In genomic region chr2:21175895-21176646, GRCh38 we compare ENCODE assay signal across 10 cellular contexts. TPM values are rescaled to one million over a fixed set of nuclear protein-coding genes. Genes with fewer than 3 reads are reported as not detected.
DNase-seq lines count a peak whose midpoint lies in the region; ATAC-seq and TF ChIP-seq lines count a peak whose summit lies in the region.
"Had no signal": no experiment of that assay in that cellular context is flagged by ENCODE, and none has a peak within 500 bp of the region (broad histone marks: within the 10 kb centered on the region; RNA-seq: fewer than 3 reads in every experiment).

No MANE protein-coding gene starts in this region.

- DNase-seq in G401 (ENCODE audit: low spot score) (peak; percentile 13), PC-3 (peak; percentile 12), foreskin keratinocyte (no peak), cerebellum (ENCODE audit: low spot score) (no peak)
- DNase-seq: islet precursor cell had no signal

- H2AFZ ChIP-seq in PC-3 (ENCODE audit: low read length) (no peak overlapping the region), parathyroid adenoma (peak overlapping the region; percentile 16)

- H3K4me2 ChIP-seq in PC-3 (ENCODE audit: low read length), result no peak overlapping the region
- no peak overlapping the region for H3K4me2 ChIP-seq in parathyroid adenoma (ENCODE audit: low read length)

- no peaks in the 10 kb centered on the region for H3F3A ChIP-seq in PC-3 (ENCODE audit: low read length, unreplicated experiment)

- H3K27ac ChIP-seq in PC-3 (ENCODE audit: low read length) (no peak overlapping the region), foreskin keratinocyte (no peak overlapping the region), parathyroid adenoma (no peak overlapping the region)

- no peaks in the 10 kb centered on the region for H3K27me3 ChIP-seq in PC-3 (ENCODE audit: low read length)
- no peaks in the 10 kb centered on the region for H3K27me3 ChIP-seq in foreskin keratinocyte
- no peaks in the 10 kb centered on the region for H3K27me3 ChIP-seq in parathyroid adenoma (ENCODE audit: control insufficient read depth, insufficient read depth, low read length)

- no peak overlapping the region for H3K9ac ChIP-seq in PC-3 (ENCODE audit: low read length)
- no peak overlapping the region for H3K9ac ChIP-seq in parathyroid adenoma

- CTCF ChIA-PET in PC-3 (lab: Charles Lee), result no interaction called here

- no peaks in the 10 kb centered on the region for H3K4me1 ChIP-seq in PC-3 (ENCODE audit: insufficient read depth, low read length)
- H3K4me1 ChIP-seq in foreskin keratinocyte, result no peaks in the 10 kb centered on the region
- H3K4me1 ChIP-seq in parathyroid adenoma, result no peaks in the 10 kb centered on the region

- no peak for ATAC-seq in PC-3
- ATAC-seq in foreskin keratinocyte, result no peak
- no peak for ATAC-seq in GM21515 (IDR thresholded peaks at IDR 0.05; ENCODE audit: unreplicated experiment)
- no peak for ATAC-seq in GM21529 (IDR thresholded peaks at IDR 0.05; ENCODE audit: unreplicated experiment)
- ATAC-seq in GM21447 (IDR thresholded peaks at IDR 0.05; ENCODE audit: unreplicated experiment), result no peak

- H3K4me3 ChIP-seq in PC-3 (ENCODE audit: low read length), result no peak overlapping the region
- no peak overlapping the region for H3K4me3 ChIP-seq in parathyroid adenoma (ENCODE audit: low read depth, low read length)

- in situ Hi-C loops in G401 (cut with HindIII; ENCODE audit: low sequenced_read_pairs), result no loop called here

- H3K79me2 ChIP-seq in PC-3 (ENCODE audit: low read length), result no peaks in the 10 kb centered on the region
- no peaks in the 10 kb centered on the region for H3K79me2 ChIP-seq in parathyroid adenoma

- no peaks in the 10 kb centered on the region for H4K20me1 ChIP-seq in PC-3 (ENCODE audit: low read length)

- no TSS peak for BruUV-seq in PC-3 (replicated peaks; lab: Mats Ljungman, UMichigan)

- POLR2A ChIA-PET in PC-3 (lab: Charles Lee; ENCODE audit: unreplicated experiment), result no interaction called here

- no peaks in the 10 kb centered on the region for H3K9me2 ChIP-seq in PC-3 (replicated peaks; ENCODE audit: low read length)

- no peaks in the 10 kb centered on the region for H3K9me3 ChIP-seq in PC-3 (ENCODE audit: low read length)
- H3K9me3 ChIP-seq in parathyroid adenoma (ENCODE audit: control insufficient read depth, low read length), result no peaks in the 10 kb centered on the region

- H3K36me3 ChIP-seq in PC-3 (ENCODE audit: low read depth, low read length) (no peaks in the 10 kb centered on the region), parathyroid adenoma (ENCODE audit: control insufficient read depth, insufficient read depth, low read length) (no peaks in the 10 kb centered on the region)

- TF ChIP-seq CTCF in PC-3 (conservative IDR thresholded peaks at IDR 0.05; ENCODE audit: low read depth, low read length), result no peak; the same call in 1 of the 2 replicates
- peak; percentile 47 for TF ChIP-seq CTCF in foreskin keratinocyte (conservative IDR thresholded peaks at IDR 0.05)
- no peak for TF ChIP-seq CTCF in parathyroid adenoma (IDR thresholded peaks at IDR 0.05)

- intact Hi-C loops in PC-3 (cut with micrococcal nuclease), result no loop called here

RNA-seq across cellular contexts. Expression of gene TDRD15, which starts 52.3 kb away (rescaled TPM):
- not detected in 2 replicates for total RNA-seq in G401 (2014; rRNA removed; shearing (Covaris generic))
- not detected in 2 replicates for total RNA-seq in PC-3 (2014; rRNA removed)
- not detected in 2 replicates for total RNA-seq in foreskin keratinocyte
- not detected in 2 replicates for polyA plus RNA-seq in foreskin keratinocyte
- 0.18 TPM for total RNA-seq in cerebellum
- total RNA-seq: M059J had no signal

Comparison
In these comparisons a context has a peak if more than half of its experiments do, and no peak if none do; other contexts are left out.
1. DNase-seq: peak in G401 (single experiment) and PC-3 (single experiment); none in foreskin keratinocyte (0 of 2) and cerebellum (single experiment).